ENCODE assay signal across 27 cellular contexts in genomic region chr10:133196936-133197758, GRCh38. TPM values are rescaled to one million over a fixed set of nuclear protein-coding genes. Genes with fewer than 3 reads are reported as not detected.
DNase-seq lines count a peak whose midpoint lies in the region; ATAC-seq and TF ChIP-seq lines count a peak whose summit lies in the region.
"Had no signal": no experiment of that assay in that cellular context is flagged by ENCODE, and none has a peak within 500 bp of the region (broad histone marks: within the 10 kb centered on the region; RNA-seq: fewer than 3 reads in every experiment).

No MANE protein-coding gene starts in this region.

- POLR2A ChIA-PET in WTC11 (lab: Charles Lee) = no interaction called here

- H3K27ac Mint-ChIP-seq in WTC11 = no peak overlapping the region
- H3K27ac Mint-ChIP-seq: CD4-positive, alpha-beta T cell; HFFc6; IgD-negative memory B cell had no signal

- peaks cover 22% of the 10 kb centered on the region for H3K9me3 Mint-ChIP-seq in WTC11
- H3K9me3 Mint-ChIP-seq: CD4-positive, alpha-beta T cell had no signal

- TF ChIP-seq POLR2A in spleen (IDR thresholded peaks at IDR 0.05) = no peak

- in situ Hi-C loops in G401 (cut with HindIII; ENCODE audit: low sequenced_read_pairs) = no loop called here

- H3K9me3 ChIP-seq in right cardiac atrium (ENCODE audit: control insufficient read depth, low read length) = no peaks in the 10 kb centered on the region
- H3K9me3 ChIP-seq in spleen = peaks cover 0 to 25% (median 17%) of the 10 kb centered on the region in 8 donors

- H3K27ac ChIP-seq in right cardiac atrium (ENCODE audit: low read length) (no peak overlapping the region), spleen (no peak overlapping the region), foreskin keratinocyte (no peak overlapping the region)
- H3K27ac ChIP-seq: KMS-11, PC-9 had no signal

- TF ChIP-seq CTCF in WTC11 (IDR thresholded peaks at IDR 0.05) (no peak), spleen (IDR thresholded peaks at IDR 0.05 in 8 of 11, conservative IDR thresholded peaks at IDR 0.05 in 3 of 11) (no peak), foreskin keratinocyte (conservative IDR thresholded peaks at IDR 0.05) (no peak)

- intact Hi-C loops in right cardiac atrium (cut with DNase I) (no loop called here), left cardiac atrium (cut with DNase I) (no loop called here), spleen (cut with DNase I; ENCODE audit: low total_unique reads) (no loop called here)

- peaks cover 16% of the 10 kb centered on the region for H3K36me3 Mint-ChIP-seq in WTC11
- H3K36me3 Mint-ChIP-seq: IgD-negative memory B cell had no signal

- no peak overlapping the region for H3K4me3 ChIP-seq in right cardiac atrium (ENCODE audit: low read length)
- no peak overlapping the region for H3K4me3 ChIP-seq in spleen
- H3K4me3 ChIP-seq: PC-9 had no signal

- DNase-seq in right cardiac atrium (peak; percentile 7 to 41 (median 35)), left cardiac atrium (no peak), WTC11 (ENCODE audit: low spot score) (peak; percentile 44), iPS-NIHi11 (ENCODE audit: low spot score) (peak; percentile 68), spleen (peak; percentile 41), foreskin keratinocyte (no peak), G401 (ENCODE audit: low spot score) (no peak)
- DNase-seq: 8988T; CD4-positive, alpha-beta T cell; DMS53; HFFc6; NCI-H1048; NCI-H1417; NCI-H1694; NCI-H2029 treated with DMSO at 0.1 percent for 48 hours; NCI-H2227 treated with DMSO at 0.1 percent for 48 hours; NCI-H526 treated with DMSO at 0.1 percent for 48 hours; PC-9; SHP77 had no signal

- no peaks in the 10 kb centered on the region for H3K4me1 ChIP-seq in right cardiac atrium (ENCODE audit: control insufficient read depth, insufficient read depth, low read length)
- no peaks in the 10 kb centered on the region for H3K4me1 ChIP-seq in spleen
- no peaks in the 10 kb centered on the region for H3K4me1 ChIP-seq in foreskin keratinocyte

- no peaks in the 10 kb centered on the region for H3K27me3 ChIP-seq in right cardiac atrium (ENCODE audit: control insufficient read depth, insufficient read depth)
- H3K27me3 ChIP-seq in spleen (replicated peaks in 1 of 7) = peaks cover 0 to 51% (median 0%) of the 10 kb centered on the region in 7 donors
- H3K27me3 ChIP-seq in foreskin keratinocyte = no peaks in the 10 kb centered on the region

- H3K36me3 ChIP-seq in spleen = no peaks in the 10 kb centered on the region

- H3K4me1 Mint-ChIP-seq in WTC11 = no peaks in the 10 kb centered on the region
- H3K4me1 Mint-ChIP-seq: IgD-negative memory B cell had no signal

- CTCF ChIA-PET in WTC11 (lab: Charles Lee) = interaction anchor here (0.6 to 2.8 kb wide), 17 partner anchors 9 to 389 kb away, joined by 3 to 19 read pairs (median 3); no protein-coding TSS in a partner anchor

- ATAC-seq in right cardiac atrium (no peak), left cardiac atrium (no peak), WTC11 (peak; percentile 48; the same call in 1 of the 2 replicates), foreskin keratinocyte (no peak), HG03469 (IDR thresholded peaks at IDR 0.05; ENCODE audit: unreplicated experiment) (no peak)

- 80% methylated on average over 40 of the region's 40 CpGs for WGBS in right cardiac atrium
- whole genome bisulfite sequencing in spleen, 5 donors = 75 to 88% (median 79%) methylated on average over 15 to 40 of the region's 40 CpGs

- H3K27me3 Mint-ChIP-seq in WTC11 (ENCODE audit: low read depth) = peaks cover 7% of the 10 kb centered on the region
- H3K27me3 Mint-ChIP-seq: CD4-positive, alpha-beta T cell had no signal

- H3K4me3 Mint-ChIP-seq in WTC11 = no peak overlapping the region
- H3K4me3 Mint-ChIP-seq: CD4-positive, alpha-beta T cell; HFFc6; IgD-negative memory B cell had no signal

TF ChIP-seq in WTC11, 78 proteins besides CTCF, POLR2A, EP300 and RAD21 (continues in another document):
- no peak for TF ChIP-seq HMGA2 (CRISPR knock-in tag; IDR thresholded peaks at IDR 0.05)
- no peak for TF ChIP-seq ATF1 (CRISPR knock-in tag; IDR thresholded peaks at IDR 0.05)
- no peak for TF ChIP-seq ERG (CRISPR knock-in tag; IDR thresholded peaks at IDR 0.05)
- TF ChIP-seq EMX1 (CRISPR knock-in tag; IDR thresholded peaks at IDR 0.05) = no peak
- no peak for TF ChIP-seq TP53 (CRISPR knock-in tag; IDR thresholded peaks at IDR 0.05)
- no peak for TF ChIP-seq E2F1 (CRISPR knock-in tag; IDR thresholded peaks at IDR 0.05)
- no peak for TF ChIP-seq PRDM15 (CRISPR knock-in tag; IDR thresholded peaks at IDR 0.05)
- no peak for TF ChIP-seq FOXP1 (CRISPR knock-in tag; IDR thresholded peaks at IDR 0.05; ENCODE audit: borderline replicate concordance)

RNA-seq across cellular contexts. Expression of gene UTF1, which starts 32.9 kb away (rescaled TPM):
- not detected for total RNA-seq in right cardiac atrium
- not detected for polyA plus RNA-seq in right cardiac atrium
- not detected for total RNA-seq in left cardiac atrium
- 140 to 196 TPM (median 143 TPM) in 3 replicates for total RNA-seq in WTC11 (2021)
- total RNA-seq in spleen = under 1 TPM in 3 of 7 donors, not detected in 4; 0.41 to 0.54 (median 0.43) TPM
- under 1 TPM; 0.10 to 0.23 (median 0.13) TPM for polyA plus RNA-seq in spleen
- not detected in 2 replicates for total RNA-seq in foreskin keratinocyte
- not detected in 2 replicates for polyA plus RNA-seq in foreskin keratinocyte
- not detected in 2 replicates for total RNA-seq in G401 (2014; rRNA removed; shearing (Covaris generic))
- total RNA-seq: CD4-positive, alpha-beta T cell; Daoy; HFFc6; NCI-H460; PC-9; RPMI7951; SK-MEL-5 had no signal
- polyA plus RNA-seq: BJ, IgD-negative memory B cell had no signal

RNA-seq across cellular contexts. Expression of gene KNDC1, which starts 37.1 kb away (rescaled TPM):
- 1 to 10 TPM in 2 of 4 donors, under 1 TPM in 2; 0.41 to 1.4 (median 0.91) TPM for total RNA-seq in right cardiac atrium
- 0.23 TPM for polyA plus RNA-seq in right cardiac atrium
- total RNA-seq in left cardiac atrium = under 1 TPM; 0.34 to 0.50 TPM
- total RNA-seq in WTC11 (2021) = 25.7 to 26.8 TPM (median 26.6 TPM) in 3 replicates
- total RNA-seq in spleen = 1 to 10 TPM in 5 of 7 donors, under 1 TPM in 2; 0.32 to 3.5 (median 2.5) TPM
- polyA plus RNA-seq in spleen = under 1 TPM; 0.05 to 0.43 (median 0.29) TPM
- 0.03 and 0.04 TPM in 2 replicates for total RNA-seq in foreskin keratinocyte
- 0.04 TPM in 1 of 2 replicates, not detected in the other for polyA plus RNA-seq in foreskin keratinocyte
- 0.47 and 4.0 TPM in 2 replicates for total RNA-seq in G401 (2014; rRNA removed; shearing (Covaris generic))
- total RNA-seq: CD4-positive, alpha-beta T cell; Daoy; RPMI7951 had no signal

RNA-seq across cellular contexts. Expression of gene VENTX, which starts 40.5 kb away (rescaled TPM):
- total RNA-seq in right cardiac atrium (under 1 TPM; 0.45 to 0.89 (median 0.68) TPM), left cardiac atrium (1 to 10 TPM; 1.3 TPM), WTC11 (2021) (21.5 to 28.0 TPM (median 22.5 TPM) in 3 replicates), spleen (10 to 100 TPM in 1 of 7 donors, 1 to 10 TPM in 6; 1.7 to 10.4 (median 3.4) TPM), foreskin keratinocyte (not detected in 2 replicates)
- polyA plus RNA-seq in right cardiac atrium (0.48 TPM), spleen (1 to 10 TPM in 2 of 3 donors, under 1 TPM in 1; 0.76 to 6.3 (median 2.9) TPM), foreskin keratinocyte (not detected in 2 replicates)
- total RNA-seq in G401 (2014; rRNA removed; shearing (Covaris generic)) = 0.12 TPM in 1 of 2 replicates, not detected in the other
- total RNA-seq: Daoy, HFFc6, NCI-H460, PC-9, RPMI7951, SK-MEL-5 had no signal
- polyA plus RNA-seq: BJ, IgD-negative memory B cell had no signal

Comparison
In these comparisons a context has a peak if more than half of its experiments do, and no peak if none do; other contexts are left out.
1. DNase-seq: peak in right cardiac atrium (3 of 3), WTC11 (single experiment), iPS-NIHi11 (single experiment) and spleen (single experiment); none in left cardiac atrium (single experiment), foreskin keratinocyte (0 of 2) and G401 (single experiment).
2. RNA of gene UTF1, which starts 32.9 kb away (total RNA-seq): 140 to 196 TPM in WTC11; 0.41 to 0.54 TPM in spleen, not detected in right cardiac atrium, not detected in left cardiac atrium, not detected in foreskin keratinocyte and not detected in G401; every median in the first group is over 10 times any median in the second.